14 cellular contexts compared by ENCODE assay signal in genomic region chr10:133459454-133460207, GRCh38. TPM values are rescaled to one million over a fixed set of nuclear protein-coding genes. Genes with fewer than 3 reads are reported as not detected.
"Had no signal": no experiment of that assay in that cellular context is flagged by ENCODE, and none has a peak within 500 bp of the region (broad histone marks: within the 10 kb centered on the region; RNA-seq: fewer than 3 reads in every experiment).

No MANE protein-coding gene starts in this region.

- H3K4me1 ChIP-seq: neural progenitor cell, parathyroid adenoma, suprapubic skin had no signal

- H3K27ac ChIP-seq: cardiac muscle cell, neural progenitor cell, parathyroid adenoma, suprapubic skin had no signal

- DNase-seq: activated naive CD4-positive, alpha-beta T cell treated with anti-CD3 and anti-CD28 coated beads, Interleukin-2, amount 50 U/mL, for 16 hours; immature natural killer cell; mesendoderm; stimulated activated CD4-positive, alpha-beta T cell treated with anti-CD3 and anti-CD28 coated beads, Interleukin-2, amount 100 ng/mL, for 48 hours; stimulated activated naive CD4-positive, alpha-beta T cell; T-helper 9 cell; trophoblast cell had no signal

- H3K9ac ChIP-seq: neural progenitor cell, parathyroid adenoma had no signal

- H3K4me3 ChIP-seq: cardiac muscle cell, neural progenitor cell, suprapubic skin had no signal

- H3K9me3 ChIP-seq: suprapubic skin had no signal

- H3K27me3 ChIP-seq: cardiac muscle cell, neural progenitor cell, suprapubic skin had no signal

- H3K36me3 ChIP-seq: cardiac muscle cell, neural progenitor cell had no signal

- ATAC-seq: activated T-helper 17 cell treated with anti-CD3 and anti-CD28 coated beads, Interleukin-2, amount 50 U/mL, for 72 hours had no signal

RNA-seq across cellular contexts. Expression of gene SPRN, which starts 35.2 kb away (rescaled TPM):
- total RNA-seq: activated CD8-positive, alpha-beta memory T cell treated with anti-CD3 and anti-CD28 coated beads for 36 hours; activated T-helper 17 cell treated with anti-CD3 and anti-CD28 coated beads, Interleukin-2, amount 50 U/mL, for 72 hours; SK-MEL-5 had no signal
